21 cellular contexts compared by ENCODE assay signal in genomic region chr6:125370343-125370742, GRCh38.
"Had no signal": no experiment of that assay in that cellular context is flagged by ENCODE, and none has a peak within 500 bp of the region (broad histone marks: within the 10 kb centered on the region; RNA-seq: fewer than 3 reads in every experiment).

No MANE protein-coding gene starts in this region.

- H3K9ac ChIP-seq: KMS-11 had no signal

- H3K4me3 ChIP-seq: SK-N-MC had no signal

- DNase-seq: activated CD4-positive, alpha-beta memory T cell treated with anti-CD3 and anti-CD28 coated beads, Interleukin-2, amount 10 ng/mL, durations not matched to agents 7 days and 5 days; activated CD4-positive, alpha-beta T cell treated with anti-CD3 and anti-CD28 coated beads, Interleukin-2, amount 50 U/mL, for 1 hour; activated CD4-positive, CD25-positive, alpha-beta regulatory T cell; activated gamma-delta T cell treated with Interleukin-2 at 50 U/mL for 16 hours; activated naive CD4-positive, alpha-beta T cell treated with anti-CD3 and anti-CD28 coated beads, Interleukin-2, amount 10 ng/mL, durations not matched to agents 7 days and 5 days; activated naive CD8-positive, alpha-beta T cell treated with anti-CD3 and anti-CD28 coated beads for 36 hours; activated T-cell treated with anti-CD3 and anti-CD28 coated beads, Interleukin-2, amount 50 U/mL, for 72 hours; brain microvascular endothelial cell; MM.1S; NCI-H1105; NCI-H1436; NCI-H187 treated with DMSO at 0.1 percent for 48 hours; NCI-H2081 treated with DMSO at 0.1 percent for 48 hours; NCI-H446; NCI-H526 treated with DMSO at 0.1 percent for 48 hours; PC-3; T-cell; T-helper 2 cell had no signal

- H3K4me2 ChIP-seq: KMS-11 had no signal

- ATAC-seq: activated T-cell treated with anti-CD3 and anti-CD28 coated beads, Interleukin-2, amount 50 U/mL, for 72 hours; PC-3; T-cell had no signal

- H3K27me3 ChIP-seq: brain microvascular endothelial cell had no signal

- H3K27ac ChIP-seq: brain microvascular endothelial cell, KMS-11, SK-N-MC, VCaP had no signal

- H3K36me3 ChIP-seq: brain microvascular endothelial cell had no signal
